Comparison of ENCODE assay signal across 19 cellular contexts in the genomic region with DNA sequence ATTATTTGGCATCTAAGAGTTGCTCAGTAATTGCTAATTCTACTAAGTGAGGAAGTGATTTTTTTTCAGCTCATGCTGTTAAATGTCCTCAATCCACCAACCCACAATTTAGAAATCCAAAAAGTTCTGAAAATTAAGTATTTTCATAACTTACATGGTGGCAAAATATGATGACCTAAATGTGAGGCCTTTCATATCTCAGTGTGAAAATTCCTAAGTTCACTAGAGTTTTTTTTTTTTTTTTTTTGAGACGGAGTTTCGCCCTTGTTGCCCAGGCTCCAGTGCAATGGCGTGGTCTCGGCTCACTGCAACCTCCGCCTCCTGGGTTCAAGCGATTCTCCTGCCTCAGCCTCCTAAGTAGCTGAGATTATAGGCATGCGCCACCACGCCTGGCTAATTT. TPM values are rescaled to one million over a fixed set of nuclear protein-coding genes. Genes with fewer than 3 reads are reported as not detected.
A peak's percentile ranks its signal among the peaks of the same experiment; 100 is the strongest.
DNase-seq lines count a peak whose midpoint lies in the region; ATAC-seq, FAIRE-seq and TF ChIP-seq lines count a peak whose summit lies in the region.
"Had no signal": no experiment of that assay in that cellular context is flagged by ENCODE, and none has a peak within 500 bp of the region (broad histone marks: within the 10 kb centered on the region; RNA-seq: fewer than 3 reads in every experiment).

No MANE protein-coding gene starts in this region.

- H3K36me3 ChIP-seq in DOHH2 (ENCODE audit: control insufficient read depth, low read length), result peaks cover 80% of the 10 kb centered on the region
- peaks cover 21% of the 10 kb centered on the region for H3K36me3 ChIP-seq in SU-DHL-6 (ENCODE audit: low read length)
- H3K36me3 ChIP-seq in iPS-15b (ENCODE audit: control insufficient read depth, insufficient read depth, low read length), result no peaks in the 10 kb centered on the region

- no peak for FAIRE-seq in A549 (lab: Jason Lieb, UNC)
- FAIRE-seq: D721Med had no signal

- no peaks in the 10 kb centered on the region for H3K27me3 ChIP-seq in DOHH2 (ENCODE audit: control insufficient read depth, low read length)
- no peaks in the 10 kb centered on the region for H3K27me3 ChIP-seq in SU-DHL-6 (ENCODE audit: low read length)
- no peaks in the 10 kb centered on the region for H3K27me3 ChIP-seq in iPS-15b (ENCODE audit: control insufficient read depth, insufficient read depth, low read length)

- H3K9me2 ChIP-seq in DOHH2 (replicated peaks; ENCODE audit: control insufficient read depth, low read length) (no peaks in the 10 kb centered on the region), SU-DHL-6 (replicated peaks; ENCODE audit: insufficient read depth, low read length) (no peaks in the 10 kb centered on the region)

- H3K9me3 ChIP-seq in A549 (no peaks in the 10 kb centered on the region), DOHH2 (ENCODE audit: control insufficient read depth, insufficient read depth, low read length) (no peaks in the 10 kb centered on the region), SU-DHL-6 (ENCODE audit: insufficient read depth, low read length) (no peaks in the 10 kb centered on the region), iPS-15b (ENCODE audit: control insufficient read depth, insufficient read depth, low read length) (no peaks in the 10 kb centered on the region)

- 92% methylated on average over 8 of the region's 8 CpGs for WGBS in A549 (ENCODE audit: missing lambda C conversion rate)

- CTCF ChIA-PET in A549 (lab: Yijun Ruan, JAX), result interaction anchor here (1.1 to 1.2 kb wide), 2 partner anchors 33 to 233 kb away, joined by 3 to 4 read pairs; no protein-coding TSS in a partner anchor

- peaks cover 61% of the 10 kb centered on the region for H3K4me1 ChIP-seq in A549
- H3K4me1 ChIP-seq in DOHH2 (ENCODE audit: control insufficient read depth, low read length), result peaks cover 73% of the 10 kb centered on the region
- peaks cover 33% of the 10 kb centered on the region for H3K4me1 ChIP-seq in iPS-15b (ENCODE audit: control insufficient read depth, insufficient read depth, low read length)

- 0 out of 3 replicates have a peak overlapping the region, but pooled peaks have one; percentile 1 for H3K4me2 ChIP-seq in A549
- H3K4me2 ChIP-seq in DOHH2 (ENCODE audit: low read length), result peak overlapping the region; percentile 60
- H3K4me2 ChIP-seq in SU-DHL-6 (ENCODE audit: low read depth, low read length, poor library complexity, severe bottlenecking), result peak overlapping the region; percentile 58

- DNase-seq in A549 (ENCODE audit: low read depth in 1 of 2, low spot score in 1 of 2) (no peak), SW 1271 (lab: John Stamatoyannopoulos, UW) (no peak), HUDEP-2 (lab: John Stamatoyannopoulos, UW; ENCODE audit: unreplicated experiment in 76 of 76) (no peak)
- DNase-seq: ACHN; CD4-positive, CD25-positive, alpha-beta regulatory T cell; DMS79 treated with DMSO at 0.1 percent for 48 hours; GDM1; KG1; MM.1S; NCI-H1105 treated with DMSO at 0.1 percent for 48 hours; NCI-H187 treated with DMSO at 0.1 percent for 48 hours; NCI-H2171 treated with DMSO at 0.1 percent for 48 hours; NCI-H510A treated with DMSO at 0.1 percent for 48 hours had no signal

- TF ChIP-seq EP300 in A549 (IDR thresholded peaks at IDR 0.05), result no peak

- H3K79me2 ChIP-seq in DOHH2 (ENCODE audit: control insufficient read depth, low read length), result peaks cover 100% of the 10 kb centered on the region
- peaks cover 100% of the 10 kb centered on the region for H3K79me2 ChIP-seq in SU-DHL-6 (ENCODE audit: insufficient read depth, low read length)

- no peak overlapping the region for H3K27ac ChIP-seq in A549
- peak overlapping the region; percentile 49; the same call in 1 of the 2 replicates for H3K27ac ChIP-seq in DOHH2 (ENCODE audit: low read depth, low read length)
- peak overlapping the region; percentile 60; the same call in 1 of the 2 replicates for H3K27ac ChIP-seq in SU-DHL-6 (ENCODE audit: low read depth, low read length)
- H3K27ac ChIP-seq: HL-60 had no signal

- no peak for TF ChIP-seq CTCF in A549 (IDR thresholded peaks at IDR 0.05)
- no peak for TF ChIP-seq CTCF in DOHH2 (IDR thresholded peaks at IDR 0.05; ENCODE audit: low read depth, low read length, poor library complexity, severe bottlenecking)
- no peak for TF ChIP-seq CTCF in SU-DHL-6 (IDR thresholded peaks at IDR 0.05; ENCODE audit: insufficient read depth, low read length, poor library complexity, severe bottlenecking)

- TF ChIP-seq RAD21 in A549 (conservative IDR thresholded peaks at IDR 0.05 in 1 of 2, IDR thresholded peaks at IDR 0.05 in 1 of 2), result no peak

- TF ChIP-seq POLR2A in A549 (IDR thresholded peaks at IDR 0.05; ENCODE audit: low read length), result no peak

- ATAC-seq in A549 (no peak), GM21360 (IDR thresholded peaks at IDR 0.05; ENCODE audit: unreplicated experiment) (no peak)

- H3K4me3 ChIP-seq in A549, result no peak overlapping the region
- peak overlapping the region; percentile 48 for H3K4me3 ChIP-seq in DOHH2 (ENCODE audit: low read length)
- no peak overlapping the region for H3K4me3 ChIP-seq in SU-DHL-6 (ENCODE audit: insufficient read depth, low read length, poor library complexity, severe bottlenecking)
- peak overlapping the region; percentile 35 for H3K4me3 ChIP-seq in iPS-15b (ENCODE audit: low read depth, low read length)

- no peak overlapping the region for H2AFZ ChIP-seq in SU-DHL-6 (ENCODE audit: low read depth, low read length, severe bottlenecking)

- peaks cover 43% of the 10 kb centered on the region for H3F3A ChIP-seq in DOHH2 (ENCODE audit: control insufficient read depth, insufficient read depth)
- peaks cover 56% of the 10 kb centered on the region for H3F3A ChIP-seq in SU-DHL-6 (ENCODE audit: insufficient read depth)

- H3K9ac ChIP-seq in SU-DHL-6 (ENCODE audit: low read length), result no peak overlapping the region
- no peak overlapping the region for H3K9ac ChIP-seq in iPS-15b (ENCODE audit: low read depth, low read length)

- H4K20me1 ChIP-seq in DOHH2 (ENCODE audit: control insufficient read depth, insufficient read depth, low read depth, low read length) (peaks cover 64% of the 10 kb centered on the region), SU-DHL-6 (ENCODE audit: low read depth, low read length) (peaks cover 65% of the 10 kb centered on the region)

- POLR2A ChIA-PET in A549 (lab: Yijun Ruan, JAX), result interaction anchor here (0.6 kb wide), 1 partner anchor 30 kb away, joined by 5 read pairs; no protein-coding TSS in a partner anchor

TF ChIP-seq in A549, 52 proteins besides CTCF, POLR2A, EP300 and RAD21:
- TF ChIP-seq HOXB13 (CRISPR knock-in tag; IDR thresholded peaks at IDR 0.05; ENCODE audit: low read depth), result no peak
- no peak for TF ChIP-seq HMGXB4 (CRISPR knock-in tag; IDR thresholded peaks at IDR 0.05; ENCODE audit: borderline replicate concordance)
- no peak for TF ChIP-seq CEBPB (IDR thresholded peaks at IDR 0.05)

RNA-seq across cellular contexts. Expression of gene NUCKS1, which starts 5.6 kb away (rescaled TPM):
- polyA plus RNA-seq in A549 (2011; rRNA removed) (134 and 190 TPM in 2 replicates), A549 (2017; fragmentation: RNase III; extraction: RNeasy Plus Mini Kit Qiagen cat#74134 plus additional on column Dnase treatment) (132 to 141 TPM (median 141 TPM) in 3 replicates)
- 23.1 and 26.2 TPM in 2 replicates for polyA plus RNA-seq in A549 (2012; cell fraction: cytosol; rRNA removed)
- polyA plus RNA-seq in A549 (2012; cell fraction: nucleus; rRNA removed), result 8.1 and 17.0 TPM in 2 replicates
- 145 and 159 TPM in 2 replicates for polyA minus RNA-seq in A549 (2011; rRNA and poly(A)+ RNA removed)

RNA-seq across cellular contexts. Expression of gene RAB29, which starts 30.9 kb away (rescaled TPM):
- polyA plus RNA-seq in A549 (2011; rRNA removed), result 9.8 and 13.2 TPM in 2 replicates
- 5.3 and 6.8 TPM in 2 replicates for polyA plus RNA-seq in A549 (2012; cell fraction: cytosol; rRNA removed)
- polyA plus RNA-seq in A549 (2012; cell fraction: nucleus; rRNA removed), result 3.8 and 5.1 TPM in 2 replicates
- polyA plus RNA-seq in A549 (2017; fragmentation: RNase III; extraction: RNeasy Plus Mini Kit Qiagen cat#74134 plus additional on column Dnase treatment), result 12.9 to 17.9 TPM (median 14.8 TPM) in 3 replicates
- 5.8 and 6.9 TPM in 2 replicates for polyA minus RNA-seq in A549 (2011; rRNA and poly(A)+ RNA removed)

Comparison
In these comparisons a context has a peak if more than half of its experiments do, and no peak if none do; other contexts are left out.
1. H3K27ac ChIP-seq: peak in DOHH2 (single experiment) and SU-DHL-6 (single experiment); none in A549 (0 of 2).
2. H3K4me2 ChIP-seq: peak in every context shown above with its lines; median percentile 60 in DOHH2; 58 in SU-DHL-6; 1 in A549.
3. H3K4me3 ChIP-seq: peak in DOHH2 (single experiment) and iPS-15b (single experiment); none in A549 (single experiment) and SU-DHL-6 (single experiment).